In the genomic region with DNA sequence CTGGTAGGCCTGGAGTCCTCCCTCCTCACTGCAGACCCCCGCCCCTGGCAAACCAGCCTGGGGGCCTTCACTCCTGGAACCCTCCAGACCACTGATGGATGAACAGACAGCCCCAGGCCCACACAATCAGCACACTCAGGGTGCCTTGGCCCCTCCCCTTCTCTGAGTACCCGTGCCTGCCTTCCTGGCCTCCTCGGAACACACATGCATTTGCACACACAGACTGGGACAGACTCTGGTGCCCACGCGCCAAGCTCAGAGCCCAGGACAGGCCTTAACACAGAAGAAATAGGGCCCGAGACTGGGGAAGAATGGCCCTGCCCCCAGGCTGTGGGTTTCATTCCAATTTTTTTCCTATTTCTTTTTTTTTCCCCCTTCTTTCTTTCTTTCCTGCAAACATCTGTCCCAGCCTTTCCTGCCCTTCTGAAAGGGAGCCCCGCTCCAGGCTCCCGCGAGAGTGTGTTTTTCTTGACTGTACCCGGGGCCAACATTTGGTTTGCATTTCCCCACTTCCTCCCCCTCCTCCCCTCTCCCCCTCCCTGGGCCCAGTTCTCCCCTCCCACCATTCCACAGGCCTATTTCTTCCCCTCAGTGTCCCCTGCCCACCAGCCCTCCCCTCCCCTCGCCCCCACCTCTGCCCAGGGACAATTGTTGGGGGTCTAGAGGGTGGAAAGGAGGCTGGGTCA, we compare ENCODE assay signal across 13 cellular contexts. TPM values are rescaled to one million over a fixed set of nuclear protein-coding genes. Genes with fewer than 3 reads are reported as not detected.
DNase-seq lines count a peak whose midpoint lies in the region; ATAC-seq, FAIRE-seq and TF ChIP-seq lines count a peak whose summit lies in the region.
"Had no signal": no experiment of that assay in that cellular context is flagged by ENCODE, and none has a peak within 500 bp of the region (broad histone marks: within the 10 kb centered on the region; RNA-seq: fewer than 3 reads in every experiment).

No MANE protein-coding gene starts in this region.

- WGBS in psoas muscle, 3 donors, result 57 to 78% (median 60%) methylated on average over 10 to 11 of the region's 11 CpGs

- FAIRE-seq in HTR-8/SVneo (lab: Jason Lieb, UNC), result no peak
- FAIRE-seq: GM12892 had no signal

- intact Hi-C loops in psoas muscle (cut with DNase I), result no loop called here
- intact Hi-C loops in activated CD4-positive, alpha-beta T cell treated with anti-CD3 and anti-CD28 coated beads for 36 hours (cut with DNase I, micrococcal nuclease), result no loop called here

- H3K9me3 Mint-ChIP-seq in activated CD4-positive, alpha-beta T cell treated with anti-CD3 and anti-CD28 coated beads for 36 hours (ENCODE audit: low read depth), result no peaks in the 10 kb centered on the region
- H3K9me3 Mint-ChIP-seq: activated naive CD4-positive, alpha-beta T cell treated with anti-CD3 and anti-CD28 coated beads, Interleukin-2, amount 50 U/mL, for 24 hours had no signal

- H3K27ac ChIP-seq in SJSA1 (peak overlapping the region; percentile 55), psoas muscle (peak overlapping the region; percentile 2)

- no peak overlapping the region for H3K27ac Mint-ChIP-seq in activated CD4-positive, alpha-beta T cell treated with anti-CD3 and anti-CD28 coated beads for 36 hours
- H3K27ac Mint-ChIP-seq: activated naive CD4-positive, alpha-beta T cell treated with anti-CD3 and anti-CD28 coated beads, Interleukin-2, amount 50 U/mL, for 24 hours had no signal

- H3K4me1 ChIP-seq in SJSA1 (replicated peaks) (peaks cover 55% of the 10 kb centered on the region), psoas muscle (peaks cover 26% of the 10 kb centered on the region)

- CTCF ChIA-PET in activated CD4-positive, alpha-beta T cell treated with anti-CD3 and anti-CD28 coated beads for 36 hours (lab: Charles Lee), result interaction anchor here (1.6 kb wide), 1 partner anchor 9 kb away, joined by 5 read pairs; no protein-coding TSS in a partner anchor

- H3K9me3 ChIP-seq in SJSA1 (replicated peaks) (no peaks in the 10 kb centered on the region), psoas muscle (no peaks in the 10 kb centered on the region)

- peak in 3 of 4 donors; percentile 8 to 21 (median 8) for ATAC-seq in psoas muscle
- no peak for ATAC-seq in activated CD4-positive, alpha-beta T cell treated with anti-CD3 and anti-CD28 coated beads for 36 hours

- H3K36me3 Mint-ChIP-seq in activated CD4-positive, alpha-beta T cell treated with anti-CD3 and anti-CD28 coated beads for 36 hours (ENCODE audit: low read depth), result no peaks in the 10 kb centered on the region
- H3K36me3 Mint-ChIP-seq: activated naive CD4-positive, alpha-beta T cell treated with anti-CD3 and anti-CD28 coated beads, Interleukin-2, amount 50 U/mL, for 24 hours had no signal

- POLR2A ChIA-PET in activated CD4-positive, alpha-beta T cell treated with anti-CD3 and anti-CD28 coated beads for 36 hours (lab: Charles Lee), result no interaction called here

- H3K4me3 ChIP-seq in AG09309 (ENCODE audit: control insufficient read depth, low read depth, low read length) (peak overlapping the region; percentile 62), SJSA1 (no peak overlapping the region), fibroblast of pulmonary artery (replicated peaks; ENCODE audit: low read depth, low read length) (peak overlapping the region; percentile 68), psoas muscle (no peak overlapping the region)

- peaks cover 2% of the 10 kb centered on the region for H3K4me1 Mint-ChIP-seq in activated CD4-positive, alpha-beta T cell treated with anti-CD3 and anti-CD28 coated beads for 36 hours
- H3K4me1 Mint-ChIP-seq: activated naive CD4-positive, alpha-beta T cell treated with anti-CD3 and anti-CD28 coated beads, Interleukin-2, amount 50 U/mL, for 24 hours had no signal

- TF ChIP-seq CTCF in AG09309 (IDR thresholded peaks at IDR 0.05; ENCODE audit: control insufficient read depth, insufficient read depth, low read depth, low read length, missing control alignments) (no peak), fibroblast of pulmonary artery (IDR thresholded peaks at IDR 0.05; ENCODE audit: low read length, missing control alignments) (no peak), psoas muscle (IDR thresholded peaks at IDR 0.05) (no peak)

- no peak for DNase-seq in AG09309 (ENCODE audit: low read depth)
- no peak for DNase-seq in SJSA1 (ENCODE audit: low read depth in 1 of 2, low spot score in 2 of 2)
- DNase-seq in fibroblast of pulmonary artery (ENCODE audit: low read depth), result peak; percentile 81
- DNase-seq in psoas muscle, result peak in 1 of 2 donors; percentile 65
- DNase-seq in globus pallidus (ENCODE audit: low spot score), result no peak
- no peak for DNase-seq in activated CD4-positive, alpha-beta T cell treated with anti-CD3 and anti-CD28 coated beads for 36 hours
- DNase-seq in HTR-8/SVneo (ENCODE audit: insufficient read length, low spot score), result no peak
- no peak for DNase-seq in NCI-H1092 treated with DMSO at 0.1 percent for 48 hours (lab: John Stamatoyannopoulos, UW)
- DNase-seq: activated CD4-positive, alpha-beta T cell treated with anti-CD3 and anti-CD28 coated beads for 1 hour; erythroblast had no signal

- H3K27me3 ChIP-seq in SJSA1 (replicated peaks), result no peaks in the 10 kb centered on the region
- H3K27me3 ChIP-seq in psoas muscle (ENCODE audit: insufficient read depth in 3 of 3, low read length in 2 of 3), result no peaks in the 10 kb centered on the region

- H3K36me3 ChIP-seq in SJSA1, result no peaks in the 10 kb centered on the region
- no peaks in the 10 kb centered on the region for H3K36me3 ChIP-seq in psoas muscle (ENCODE audit: insufficient read depth in 1 of 2, low read depth in 1 of 2)

- H3K4me3 Mint-ChIP-seq in activated CD4-positive, alpha-beta T cell treated with anti-CD3 and anti-CD28 coated beads for 36 hours, result no peak overlapping the region
- H3K4me3 Mint-ChIP-seq: activated naive CD4-positive, alpha-beta T cell treated with anti-CD3 and anti-CD28 coated beads, Interleukin-2, amount 50 U/mL, for 24 hours had no signal

- peaks cover 2% of the 10 kb centered on the region for H3K27me3 Mint-ChIP-seq in activated CD4-positive, alpha-beta T cell treated with anti-CD3 and anti-CD28 coated beads for 36 hours
- H3K27me3 Mint-ChIP-seq: activated naive CD4-positive, alpha-beta T cell treated with anti-CD3 and anti-CD28 coated beads, Interleukin-2, amount 50 U/mL, for 24 hours had no signal

RNA-seq across cellular contexts. Expression of gene TNS1, which starts 0.6 kb away (rescaled TPM):
- 9.8 and 14.3 TPM in 2 replicates for total RNA-seq in SJSA1 (2014; rRNA removed; shearing (Covaris generic))
- total RNA-seq in psoas muscle, result 100 to 1,000 TPM; 231 to 742 (median 415) TPM
- 100 to 1,000 TPM in 2 of 3 donors, 10 to 100 TPM in 1; 73.4 to 276 (median 155) TPM for polyA plus RNA-seq in psoas muscle
- under 1 TPM; 0.64 to 0.88 TPM for total RNA-seq in activated CD4-positive, alpha-beta T cell treated with anti-CD3 and anti-CD28 coated beads for 36 hours
- total RNA-seq: OCI-LY7 had no signal

Comparison
In these comparisons a context has a peak if more than half of its experiments do, and no peak if none do; other contexts are left out.
1. H3K4me3 ChIP-seq: peak in AG09309 (single experiment) and fibroblast of pulmonary artery (single experiment); none in SJSA1 (single experiment) and psoas muscle (single experiment).
2. RNA of gene TNS1, which starts 0.6 kb away (total RNA-seq): 231 to 742 TPM in psoas muscle; 9.8 to 14.3 TPM in SJSA1 and 0.64 to 0.88 TPM in activated CD4-positive, alpha-beta T cell treated with anti-CD3 and anti-CD28 coated beads for 36 hours; every median in the first group is over 10 times any median in the second.